Comparison of ENCODE assay signal across 31 cellular contexts in genomic region chr1:82287556-82287955, GRCh38.
"Had no signal": no experiment of that assay in that cellular context is flagged by ENCODE, and none has a peak within 500 bp of the region (broad histone marks: within the 10 kb centered on the region; RNA-seq: fewer than 3 reads in every experiment).

No MANE protein-coding gene starts in this region.

- H3K27me3 ChIP-seq: adrenal gland, ascending aorta, brain microvascular endothelial cell, breast epithelium, cardiac muscle cell had no signal

- H3K36me3 ChIP-seq: adrenal gland, ascending aorta, brain microvascular endothelial cell, breast epithelium, cardiac muscle cell had no signal

- ATAC-seq: activated naive CD4-positive, alpha-beta T cell treated with anti-CD3 and anti-CD28 coated beads, Interleukin-2, amount 50 U/mL, for 72 hours; activated naive CD8-positive, alpha-beta T cell treated with anti-CD3 and anti-CD28 coated beads, Interleukin-2, amount 50 U/mL, for 24 hours; activated T-cell treated with anti-CD3 and anti-CD28 coated beads, Interleukin-2, amount 50 U/mL, for 4 hours; activated T-cell treated with anti-CD3 and anti-CD28 coated beads, Interleukin-2, amount 50 U/mL, for 72 hours; activated T-helper 17 cell treated with anti-CD3 and anti-CD28 coated beads, Interleukin-2, amount 50 U/mL, for 72 hours had no signal

- H3K9me3 ChIP-seq: adrenal gland, ascending aorta, breast epithelium had no signal

- H3K4me3 ChIP-seq: adrenal gland, ascending aorta, breast epithelium, cardiac muscle cell had no signal

- H3K4me1 ChIP-seq: adrenal gland, breast epithelium had no signal

- H3K27ac ChIP-seq: adrenal gland, ascending aorta, brain microvascular endothelial cell, breast epithelium, cardiac muscle cell had no signal

- DNase-seq: activated effector memory CD4-positive, alpha-beta T cell treated with anti-CD3 and anti-CD28 coated beads, Interleukin-2, amount 50 U/mL, for 16 hours; activated effector memory CD4-positive, alpha-beta T cell treated with Interleukin-2 at 50 U/mL for 16 hours; activated gamma-delta T cell; activated gamma-delta T cell treated with Interleukin-2 at 50 U/mL for 16 hours; activated naive CD4-positive, alpha-beta T cell; activated naive CD4-positive, alpha-beta T cell treated with anti-CD3 and anti-CD28 coated beads for 36 hours; activated naive CD4-positive, alpha-beta T cell treated with anti-CD3 and anti-CD28 coated beads, Interleukin-2, amount 10 ng/mL, durations not matched to agents 7 days and 5 days; activated naive CD4-positive, alpha-beta T cell treated with anti-CD3 and anti-CD28 coated beads, Interleukin-2, amount 50 U/mL, for 16 hours; activated naive CD4-positive, alpha-beta T cell treated with Interleukin-2 at 50 U/mL for 16 hours; activated naive CD8-positive, alpha-beta T cell treated with anti-CD3 and anti-CD28 coated beads for 36 hours; activated naive CD8-positive, alpha-beta T cell treated with anti-CD3 and anti-CD28 coated beads, Interleukin-2, amount 10 ng/mL, durations not matched to agents 7 days and 5 days; activated naive CD8-positive, alpha-beta T cell treated with anti-CD3 and anti-CD28 coated beads, Interleukin-2, amount 50 U/mL, for 24 hours; activated T-cell treated with anti-CD3 and anti-CD28 coated beads, Interleukin-2, amount 50 U/mL, for 1 hour; activated T-cell treated with anti-CD3 and anti-CD28 coated beads, Interleukin-2, amount 50 U/mL, for 24 hours; activated T-cell treated with anti-CD3 and anti-CD28 coated beads, Interleukin-2, amount 50 U/mL, for 4 hours; activated T-cell treated with anti-CD3 and anti-CD28 coated beads, Interleukin-2, amount 50 U/mL, for 48 hours; activated T-cell treated with anti-CD3 and anti-CD28 coated beads, Interleukin-2, amount 50 U/mL, for 72 hours; adrenal gland; amniotic stem cell; amygdala; anterior cingulate cortex; aorta; brain microvascular endothelial cell; caudate nucleus; central memory CD4-positive, alpha-beta T cell; cerebellar nuclear complex had no signal
